ENCODE assay signal across 21 cellular contexts in the genomic region with DNA sequence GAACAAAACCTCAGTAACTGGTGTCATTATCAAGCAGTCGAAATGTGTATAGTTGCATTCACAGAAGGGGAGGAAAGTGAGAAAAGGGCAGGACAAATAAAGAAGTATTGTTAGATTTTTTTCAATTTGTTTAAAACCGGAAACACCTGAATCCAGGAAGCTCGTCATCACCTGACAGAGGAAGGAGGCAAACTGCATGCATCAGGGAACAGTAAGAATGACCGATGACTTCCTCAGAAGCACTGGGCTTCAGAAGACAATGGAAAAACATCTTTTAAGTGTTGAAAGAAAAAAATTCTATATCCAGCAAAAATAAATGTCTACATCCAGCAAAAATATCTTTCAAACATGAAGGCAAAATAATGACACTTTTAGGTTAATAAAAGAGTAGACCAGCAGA. TPM values are rescaled to one million over a fixed set of nuclear protein-coding genes. Genes with fewer than 3 reads are reported as not detected.
DNase-seq lines count a peak whose midpoint lies in the region; ATAC-seq, FAIRE-seq and TF ChIP-seq lines count a peak whose summit lies in the region.
"Had no signal": no experiment of that assay in that cellular context is flagged by ENCODE, and none has a peak within 500 bp of the region (broad histone marks: within the 10 kb centered on the region; RNA-seq: fewer than 3 reads in every experiment).

No MANE protein-coding gene starts in this region.

- intact Hi-C loops in HCT116 (cut with micrococcal nuclease), result no loop called here
- intact Hi-C loops in OCI-LY7 (cut with micrococcal nuclease; ENCODE audit: unreplicated experiment), result no loop called here

- no peak overlapping the region for H3K14ac ChIP-seq in H1 (ENCODE audit: insufficient read length)

- H3K9me3 ChIP-seq in HCT116 (ENCODE audit: control insufficient read depth in 1 of 2, insufficient read depth in 1 of 2, low read depth in 1 of 2, low read length in 2 of 2) (peaks cover 0 to 6% of the 10 kb centered on the region in 2 experiments; a peak in 1 of 4 replicates), OCI-LY7 (ENCODE audit: low read length) (peaks cover 8% of the 10 kb centered on the region; the same call in 1 of the 2 replicates), H1 (ENCODE audit: insufficient read depth in 2 of 2, low read depth in 1 of 2, low read length in 1 of 2) (peaks cover 17 to 18% of the 10 kb centered on the region in 2 experiments; a peak in 3 of 4 replicates)

- no peak overlapping the region for H2AK5ac ChIP-seq in H1 (ENCODE audit: low read depth, low read length)

- no peak for ATAC-seq in HCT116
- no peak for ATAC-seq in HG03108 (IDR thresholded peaks at IDR 0.05; ENCODE audit: unreplicated experiment)

- no peak overlapping the region for H2AFZ ChIP-seq in HCT116 (ENCODE audit: low read depth, low read length, poor library complexity, severe bottlenecking)
- H2AFZ ChIP-seq in OCI-LY7 (ENCODE audit: low read length), result no peak overlapping the region
- no peak overlapping the region for H2AFZ ChIP-seq in H1 (ENCODE audit: low read length)
- H2AFZ ChIP-seq: GM23248 had no signal

- no peaks in the 10 kb centered on the region for H3K36me3 ChIP-seq in HCT116 (ENCODE audit: control insufficient read depth in 1 of 2, insufficient read depth in 2 of 2, low read length in 2 of 2)
- H3K36me3 ChIP-seq in OCI-LY7 (ENCODE audit: insufficient read depth, low read length), result no peaks in the 10 kb centered on the region
- H3K36me3 ChIP-seq in H1 (ENCODE audit: control insufficient read depth in 2 of 4, insufficient read depth in 4 of 4, low read length in 3 of 4), result peaks cover 6 to 51% (median 32%) of the 10 kb centered on the region in 4 experiments; a peak in 7 of 8 replicates

- no peak overlapping the region for H3K18ac ChIP-seq in H1 (ENCODE audit: extremely low read depth, low read length)

- POLR2A ChIA-PET in HCT116 (lab: Charles Lee) (no interaction called here), OCI-LY7 (lab: Charles Lee) (no interaction called here), H1 (lab: Charles Lee; ENCODE audit: partially characterized antibody) (interaction anchor here (1.0 kb wide), 1 partner anchor 20 kb away, joined by 7 read pairs; no protein-coding TSS in a partner anchor)

- H4K5ac ChIP-seq in H1 (ENCODE audit: insufficient read length, low read depth, low read length), result no peak overlapping the region

- H2BK120ac ChIP-seq in H1 (replicated peaks; ENCODE audit: low read depth, low read length), result no peak overlapping the region

- H3K9ac ChIP-seq in HCT116 (ENCODE audit: low read length) (no peak overlapping the region), H1 (replicated peaks in 1 of 4; ENCODE audit: extremely low read depth in 1 of 4, low read depth in 3 of 4, low read length in 3 of 4) (no peak overlapping the region)
- H3K9ac ChIP-seq: GM23248, KMS-11 had no signal

- no peak overlapping the region for H2BK5ac ChIP-seq in H1 (ENCODE audit: low read depth, low read length)

- no peak for FAIRE-seq in H1 (lab: Jason Lieb, UNC)
- FAIRE-seq: D721Med had no signal

- WGBS in H1 (ENCODE audit: extremely low coverage in 1 of 2, insufficient coverage in 1 of 2, insufficient read length in 1 of 2, insufficient replicate concordance in 2 of 2, low coverage in 1 of 2, low lambda C conversion rate in 2 of 2, missing lambda C conversion rate in 1 of 2), 2 experiments, result 94% methylated on average over 4 of the region's 4 CpGs; no CpG with 5 or more reads in 1 of the 2 experiments

- no peaks in the 10 kb centered on the region for H3K4me1 ChIP-seq in HCT116 (ENCODE audit: control insufficient read depth in 1 of 2, insufficient read depth in 2 of 2, low read length in 2 of 2)
- no peaks in the 10 kb centered on the region for H3K4me1 ChIP-seq in OCI-LY7 (ENCODE audit: insufficient read depth, low read length, poor library complexity, severe bottlenecking)
- H3K4me1 ChIP-seq in H1 (replicated peaks in 1 of 4; ENCODE audit: control insufficient read depth in 3 of 4, insufficient read depth in 4 of 4, low read length in 3 of 4), result no peaks in the 10 kb centered on the region

- no peak overlapping the region for H2BK12ac ChIP-seq in H1 (ENCODE audit: low read depth, low read length)

- TF ChIP-seq RAD21 in HCT116 (IDR thresholded peaks at IDR 0.05; ENCODE audit: low read depth) (no peak), H1 (IDR thresholded peaks at IDR 0.05 in 1 of 2, conservative IDR thresholded peaks at IDR 0.05 in 1 of 2; ENCODE audit: low read depth in 2 of 2, low read length in 2 of 2) (no peak)

- no peak overlapping the region for H3K4me3 ChIP-seq in HCT116 (replicated peaks in 1 of 2; ENCODE audit: low read depth in 1 of 2, low read length in 2 of 2)
- no peak overlapping the region for H3K4me3 ChIP-seq in OCI-LY7 (ENCODE audit: low read depth, low read length, poor library complexity, severe bottlenecking)
- no peak overlapping the region for H3K4me3 ChIP-seq in H1 (ENCODE audit: extremely low read depth in 1 of 4, insufficient read depth in 2 of 4, low read depth in 3 of 4, low read length in 4 of 4)
- H3K4me3 ChIP-seq: GM23248 had no signal

- TF ChIP-seq POLR2A in HCT116 (IDR thresholded peaks at IDR 0.05; ENCODE audit: borderline replicate concordance, extremely low read depth, insufficient read depth, insufficient read length) (no peak), H1 (IDR thresholded peaks at IDR 0.05; ENCODE audit: control extremely low read depth in 1 of 2, low read depth in 2 of 2, low read length in 2 of 2) (no peak)

- no peak overlapping the region for H3K4me2 ChIP-seq in HCT116 (ENCODE audit: low read length)
- no peak overlapping the region for H3K4me2 ChIP-seq in OCI-LY7 (ENCODE audit: low read length)
- no peak overlapping the region for H3K4me2 ChIP-seq in H1 (ENCODE audit: insufficient read depth in 1 of 2, low read depth in 2 of 2, low read length in 2 of 2)
- H3K4me2 ChIP-seq: KMS-11 had no signal

- RAD21 ChIA-PET in HCT116 (lab: Charles Lee; ENCODE audit: low non-redundant PET in 1 of 2, low total read pairs in 2 of 2, uncharacterized antibody in 2 of 2, unreplicated experiment in 2 of 2), result no interaction called here

- 0 out of 2 replicates have a peak, but pooled peaks cover 2% of the 10 kb centered on the region for H3K79me1 ChIP-seq in H1 (ENCODE audit: low read depth, low read length)

- no peak overlapping the region for H3K56ac ChIP-seq in H1 (replicated peaks; ENCODE audit: insufficient read length, low read depth, low read length)

- H3K4ac ChIP-seq in H1 (replicated peaks; ENCODE audit: insufficient read length, low read depth, low read length), result no peak overlapping the region

- H3K9me2 ChIP-seq in HCT116 (ENCODE audit: insufficient read depth) (no peaks in the 10 kb centered on the region), OCI-LY7 (ENCODE audit: insufficient read depth, low read length) (no peaks in the 10 kb centered on the region)

- H3K23ac ChIP-seq in H1 (ENCODE audit: insufficient read length), result no peak overlapping the region

- H2BK15ac ChIP-seq in H1 (ENCODE audit: low read length), result no peak overlapping the region

- H3K79me2 ChIP-seq in HCT116 (ENCODE audit: insufficient read depth, low read length), result no peaks in the 10 kb centered on the region
- no peaks in the 10 kb centered on the region for H3K79me2 ChIP-seq in OCI-LY7 (ENCODE audit: insufficient read depth, low read depth, low read length)
- peaks cover 0 to 12% of the 10 kb centered on the region in 2 experiments; a peak in 2 of 4 replicates for H3K79me2 ChIP-seq in H1 (ENCODE audit: control insufficient read depth in 1 of 2, insufficient read depth in 2 of 2, low read length in 2 of 2)

- TF ChIP-seq CTCF in HCT116 (IDR thresholded peaks at IDR 0.05 in 2 of 3, conservative IDR thresholded peaks at IDR 0.05 in 1 of 3; ENCODE audit: borderline replicate concordance in 1 of 3, insufficient read depth in 1 of 3, low read depth in 2 of 3, low read length in 2 of 3), result no peak
- TF ChIP-seq CTCF in OCI-LY7 (conservative IDR thresholded peaks at IDR 0.05; ENCODE audit: low read length), result no peak
- TF ChIP-seq CTCF in H1 (IDR thresholded peaks at IDR 0.05; ENCODE audit: control extremely low read depth in 1 of 3, insufficient read depth in 1 of 3, low read depth in 1 of 3, low read length in 3 of 3), result no peak

- no peak overlapping the region for H2BK20ac ChIP-seq in H1 (ENCODE audit: low read length)

- no peaks in the 10 kb centered on the region for H4K20me1 ChIP-seq in HCT116 (ENCODE audit: insufficient read depth)
- H4K20me1 ChIP-seq in OCI-LY7 (ENCODE audit: insufficient read depth, low read length), result no peaks in the 10 kb centered on the region
- peaks cover 0 to 1% of the 10 kb centered on the region in 2 experiments for H4K20me1 ChIP-seq in H1 (replicated peaks in 1 of 2; ENCODE audit: control insufficient read depth in 1 of 2, insufficient read depth in 2 of 2, low read length in 2 of 2)

- DNase-seq in NCI-H2171 (lab: John Stamatoyannopoulos, UW) (peak; percentile 4), NCI-H2171 treated with DMSO at 0.1 percent for 48 hours (lab: John Stamatoyannopoulos, UW) (no peak), HCT116 (ENCODE audit: low read depth, low spot score) (no peak), OCI-LY7 (ENCODE audit: low spot score) (peak; percentile 8), H1 (ENCODE audit: low read depth in 1 of 2, low spot score in 2 of 2) (no peak), cerebellar nuclear complex (lab: John Stamatoyannopoulos, UW) (no peak), NCI-H2227 treated with DMSO at 0.1 percent for 48 hours (lab: John Stamatoyannopoulos, UW) (no peak)
- DNase-seq: 8988T; ACHN; C1 segment of cervical spinal cord; CD4-positive, alpha-beta T cell; COR-L47; DMS153; DMS79 treated with DMSO at 0.1 percent for 48 hours; EL; GM23248; H7; IMR-90 had no signal

- H3K27me3 ChIP-seq in HCT116 (ENCODE audit: insufficient read depth, low read length) (peaks cover 5% of the 10 kb centered on the region; the same call in 1 of the 2 replicates), H1 (replicated peaks in 1 of 4; ENCODE audit: control insufficient read depth in 3 of 4, extremely low read depth in 1 of 4, insufficient read depth in 3 of 4, low read length in 3 of 4) (no peaks in the 10 kb centered on the region)

- no peaks in the 10 kb centered on the region for H3K23me2 ChIP-seq in H1 (ENCODE audit: low read depth, low read length)

- H4K8ac ChIP-seq in H1 (ENCODE audit: extremely low read depth, insufficient read depth, low read length), result no peak overlapping the region

- CTCF ChIA-PET in HCT116 (lab: Charles Lee) (no interaction called here), OCI-LY7 (lab: Charles Lee; ENCODE audit: unreplicated experiment) (no interaction called here), H1 (lab: Charles Lee; ENCODE audit: partially characterized antibody) (no interaction called here)

- BruUV-seq in HCT116 (replicated peaks; lab: Mats Ljungman, UMichigan) (no TSS peak), OCI-LY7 (replicated peaks; lab: Mats Ljungman, UMichigan) (no TSS peak)

- TF ChIP-seq EP300 in H1 (IDR thresholded peaks at IDR 0.05; ENCODE audit: borderline replicate concordance in 1 of 2, low read depth in 2 of 2, low read length in 2 of 2), result no peak

- H4K91ac ChIP-seq in H1 (replicated peaks; ENCODE audit: insufficient read length, low read length), result no peak overlapping the region

- no peak overlapping the region for H3K27ac ChIP-seq in HCT116 (ENCODE audit: low read depth, low read length)
- H3K27ac ChIP-seq in OCI-LY7 (ENCODE audit: low read depth, low read length, poor library complexity, severe bottlenecking), result no peak overlapping the region
- H3K27ac ChIP-seq in H1 (ENCODE audit: low read depth, low read length), result no peak overlapping the region
- H3K27ac ChIP-seq: GM23248, KMS-11 had no signal

RNA-seq across cellular contexts. Expression of gene PLEKHG4B, which starts 29.5 kb away (rescaled TPM):
- total RNA-seq in HCT116 (2021; ENCODE audit: unreplicated experiment) (0.02 TPM), OCI-LY7 (2022) (0.30 and 0.31 TPM in 2 replicates)
- 0.05 and 0.07 TPM in 2 replicates for polyA plus RNA-seq in HCT116 (2012)
- total RNA-seq in OCI-LY7 (2014; rRNA removed; shearing (Covaris generic)), result 0.23 and 0.41 TPM in 2 replicates
- 42.9 and 43.6 TPM in 2 replicates for total RNA-seq in H1 (2021; fragmentation: NEBNext Ultra II Directional; extraction: Animal tissue kit (Norgen Biotek cat#: 25700))
- polyA plus RNA-seq in H1 (2011; rRNA removed), result 31.1 and 35.1 TPM in 2 replicates
- polyA plus RNA-seq in H1 (2011; cell fraction: cytosol; rRNA removed), result 27.6 TPM
- polyA plus RNA-seq in H1 (2011; cell fraction: nucleus; rRNA removed), result 88.3 TPM
- 26.7 to 37.9 TPM (median 36.4 TPM) in 4 replicates for polyA plus RNA-seq in H1 (2012, experiment 1 of 2)
- 21.7 TPM for polyA plus RNA-seq in H1 (2012, experiment 2 of 2)
- 30.4 TPM for polyA plus RNA-seq in H1 (2013, experiment 1 of 2)
- polyA plus RNA-seq in H1 (2013, experiment 2 of 2), result 26.1 TPM
- polyA minus RNA-seq in H1 (2011; rRNA and poly(A)+ RNA removed), result 22.7 and 25.5 TPM in 2 replicates
- polyA minus RNA-seq in H1 (2011; cell fraction: cytosol; rRNA and poly(A)+ RNA removed), result 19.9 TPM
- polyA minus RNA-seq in H1 (2011; cell fraction: nucleus; rRNA and poly(A)+ RNA removed), result 28.8 TPM
- total RNA-seq: GM23248 had no signal
- polyA plus RNA-seq: GM23248 had no signal

Comparison
In these comparisons a context has a peak if more than half of its experiments do, and no peak if none do; other contexts are left out.
1. DNase-seq: peak in NCI-H2171 (single experiment) and OCI-LY7 (single experiment); none in NCI-H2171 treated with DMSO at 0.1 percent for 48 hours (single experiment), HCT116 (single experiment), H1 (0 of 2), cerebellar nuclear complex (0 of 2) and NCI-H2227 treated with DMSO at 0.1 percent for 48 hours (single experiment).
2. RNA of gene PLEKHG4B, which starts 29.5 kb away (total RNA-seq): 42.9 to 43.6 TPM in H1; 0.23 to 0.41 TPM in OCI-LY7 and 0.02 TPM in HCT116 (single experiment); every median in the first group is over 10 times any median in the second.